ENCODE assay signal across 28 cellular contexts in the genomic region with DNA sequence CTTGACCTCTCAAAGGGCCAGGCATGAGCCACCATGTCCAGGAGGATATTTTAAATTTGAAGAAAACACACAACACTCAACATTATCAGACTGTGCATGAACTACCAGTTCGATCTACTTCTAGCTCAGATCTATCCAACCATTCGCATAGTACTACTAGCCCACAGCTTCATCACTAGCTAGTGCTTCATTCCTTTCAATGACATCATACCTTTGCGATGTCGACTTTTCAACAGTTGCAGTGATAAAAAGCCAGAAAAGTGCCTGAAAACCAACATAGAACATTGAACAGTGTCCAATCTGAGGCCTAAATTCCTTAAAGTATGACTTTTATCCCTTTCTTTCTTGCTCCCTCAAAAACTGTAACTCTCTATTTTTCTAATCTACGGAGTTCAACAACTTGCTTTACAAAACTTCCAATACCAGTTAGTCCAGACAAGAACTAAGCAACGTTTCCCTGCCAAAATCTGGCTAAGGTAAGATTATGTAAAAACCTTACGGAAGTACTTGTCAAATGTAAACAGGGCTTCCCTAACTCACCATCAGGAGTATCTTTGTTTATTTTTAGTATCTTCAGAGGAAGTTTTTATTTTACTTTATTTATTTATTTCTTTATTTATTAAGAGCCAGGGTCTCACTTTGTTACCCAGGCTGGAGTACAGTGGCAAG.
A peak's percentile ranks its signal among the peaks of the same experiment; 100 is the strongest.
DNase-seq lines count a peak whose midpoint lies in the region; TF ChIP-seq lines count a peak whose summit lies in the region.
"Had no signal": no experiment of that assay in that cellular context is flagged by ENCODE, and none has a peak within 500 bp of the region (broad histone marks: within the 10 kb centered on the region; RNA-seq: fewer than 3 reads in every experiment).

No MANE protein-coding gene starts in this region.

- POLR2A ChIA-PET in MCF 10A (lab: Yijun Ruan, JAX), result interaction anchor here (0.9 to 1.0 kb wide), 2 partner anchors 11 to 21 kb away, joined by 3 read pairs; no protein-coding TSS in a partner anchor

- TF ChIP-seq POLR2A in breast epithelium (IDR thresholded peaks at IDR 0.05), result no peak

- intact Hi-C loops in breast epithelium (cut with DNase I; ENCODE audit: low total_unique reads), result no loop called here
- intact Hi-C loops in MCF 10A (cut with micrococcal nuclease), result no loop called here

- H3K4me2 ChIP-seq in skeletal muscle satellite cell (ENCODE audit: low read length), result peak overlapping the region; percentile 9
- H3K4me2 ChIP-seq: BLaER1 treated with 17β-estradiol and CSF1 and Interleukin-3, amounts not matched to agents 10 nM and 100 nM had no signal

- H3K27me3 ChIP-seq in breast epithelium, result no peaks in the 10 kb centered on the region
- no peaks in the 10 kb centered on the region for H3K27me3 ChIP-seq in skeletal muscle satellite cell (ENCODE audit: control insufficient read depth, insufficient read depth, low read length)
- H3K27me3 ChIP-seq: BLaER1 treated with 17β-estradiol and CSF1 and Interleukin-3, amounts not matched to agents 10 nM and 100 nM; dorsolateral prefrontal cortex; gastroesophageal sphincter; transverse colon had no signal

- no peak for TF ChIP-seq CTCF in breast epithelium (IDR thresholded peaks at IDR 0.05)
- TF ChIP-seq CTCF in MCF 10A (IDR thresholded peaks at IDR 0.05; ENCODE audit: unreplicated experiment), result no peak
- TF ChIP-seq CTCF in fibroblast of pulmonary artery (IDR thresholded peaks at IDR 0.05; ENCODE audit: low read length, missing control alignments), result no peak

- H3K27ac Mint-ChIP-seq in MCF 10A (ENCODE audit: low read depth, unreplicated experiment), result no peak overlapping the region
- H3K27ac Mint-ChIP-seq: activated CD4-positive, alpha-beta T cell treated with anti-CD3 and anti-CD28 coated beads, Interleukin-2, amount 10 ng/mL, durations not matched to agents 7 days and 5 days; activated naive CD8-positive, alpha-beta T cell treated with anti-CD3 and anti-CD28 coated beads, Interleukin-2, amount 50 U/mL, for 24 hours; natural killer cell treated with Interleukin-12 subunit alpha and Interleukin-12 subunit beta and Interleukin-15 and Interleukin-18, amount 100 ng/mL, for 72 hours; T-helper 1 cell treated with Interleukin-12 subunit alpha and Interleukin-12 subunit beta and Interleukin-4 antibody, amounts not matched to agents 30 μg/mL and 1 μg/mL, for 36 hours had no signal

- no peak overlapping the region for H3K4me3 ChIP-seq in breast epithelium
- H3K4me3 ChIP-seq in fibroblast of pulmonary artery (replicated peaks; ENCODE audit: low read depth, low read length), result no peak overlapping the region
- H3K4me3 ChIP-seq in skeletal muscle satellite cell (ENCODE audit: low read length), result no peak overlapping the region
- H3K4me3 ChIP-seq: BLaER1 treated with 17β-estradiol and CSF1 and Interleukin-3, amounts not matched to agents 10 nM and 100 nM; dorsolateral prefrontal cortex; gastroesophageal sphincter; transverse colon had no signal

- BruUV-seq in MCF 10A (replicated peaks; lab: Mats Ljungman, UMichigan), result no TSS peak

- no peaks in the 10 kb centered on the region for H3K27me3 Mint-ChIP-seq in MCF 10A (ENCODE audit: insufficient read depth, unreplicated experiment)
- H3K27me3 Mint-ChIP-seq: activated CD4-positive, alpha-beta T cell treated with anti-CD3 and anti-CD28 coated beads, Interleukin-2, amount 10 ng/mL, durations not matched to agents 7 days and 5 days; activated naive CD8-positive, alpha-beta T cell treated with anti-CD3 and anti-CD28 coated beads, Interleukin-2, amount 50 U/mL, for 24 hours; natural killer cell treated with Interleukin-12 subunit alpha and Interleukin-12 subunit beta and Interleukin-15 and Interleukin-18, amount 100 ng/mL, for 72 hours had no signal

- no peaks in the 10 kb centered on the region for H3K36me3 Mint-ChIP-seq in MCF 10A (ENCODE audit: insufficient read depth, unreplicated experiment)
- H3K36me3 Mint-ChIP-seq: natural killer cell treated with Interleukin-12 subunit alpha and Interleukin-12 subunit beta and Interleukin-15 and Interleukin-18, amount 100 ng/mL, for 72 hours had no signal

- H3K27ac ChIP-seq in breast epithelium, result peak overlapping the region; percentile 3 to 22
- H3K27ac ChIP-seq: 22Rv1; BLaER1 treated with 17β-estradiol and CSF1 and Interleukin-3, amounts not matched to agents 10 nM and 100 nM; dorsolateral prefrontal cortex; epithelial cell of prostate; gastroesophageal sphincter; HL-60; transverse colon; VCaP had no signal

- no peaks in the 10 kb centered on the region for H3K4me1 ChIP-seq in breast epithelium
- peaks cover 4% of the 10 kb centered on the region for H3K4me1 ChIP-seq in skeletal muscle satellite cell (ENCODE audit: control insufficient read depth, insufficient read depth, low read length)
- H3K4me1 ChIP-seq: BLaER1 treated with 17β-estradiol and CSF1 and Interleukin-3, amounts not matched to agents 10 nM and 100 nM; gastroesophageal sphincter; transverse colon had no signal

- no peaks in the 10 kb centered on the region for H3K36me3 ChIP-seq in breast epithelium
- no peaks in the 10 kb centered on the region for H3K36me3 ChIP-seq in skeletal muscle satellite cell (ENCODE audit: insufficient read depth, low read length)
- H3K36me3 ChIP-seq: gastroesophageal sphincter, transverse colon had no signal

- H3K9ac ChIP-seq in skeletal muscle satellite cell (ENCODE audit: low read depth, low read length), result no peak overlapping the region
- H3K9ac ChIP-seq: BLaER1 treated with 17β-estradiol and CSF1 and Interleukin-3, amounts not matched to agents 10 nM and 100 nM had no signal

- no peak overlapping the region for H3K4me3 Mint-ChIP-seq in MCF 10A (ENCODE audit: unreplicated experiment)
- H3K4me3 Mint-ChIP-seq: activated CD4-positive, alpha-beta T cell treated with anti-CD3 and anti-CD28 coated beads, Interleukin-2, amount 10 ng/mL, durations not matched to agents 7 days and 5 days; activated naive CD8-positive, alpha-beta T cell treated with anti-CD3 and anti-CD28 coated beads, Interleukin-2, amount 50 U/mL, for 24 hours; natural killer cell treated with Interleukin-12 subunit alpha and Interleukin-12 subunit beta and Interleukin-15 and Interleukin-18, amount 100 ng/mL, for 72 hours; T-helper 1 cell treated with Interleukin-12 subunit alpha and Interleukin-12 subunit beta and Interleukin-4 antibody, amounts not matched to agents 30 μg/mL and 1 μg/mL, for 36 hours had no signal

- H3K9me3 Mint-ChIP-seq in MCF 10A (ENCODE audit: unreplicated experiment), result peaks cover 10% of the 10 kb centered on the region
- H3K9me3 Mint-ChIP-seq: natural killer cell treated with Interleukin-12 subunit alpha and Interleukin-12 subunit beta and Interleukin-15 and Interleukin-18, amount 100 ng/mL, for 72 hours had no signal

- H3K9me3 ChIP-seq in breast epithelium (no peaks in the 10 kb centered on the region), skeletal muscle satellite cell (replicated peaks; ENCODE audit: low read length) (no peaks in the 10 kb centered on the region)
- H3K9me3 ChIP-seq: gastroesophageal sphincter, transverse colon had no signal

- CTCF ChIA-PET in MCF 10A (lab: Yijun Ruan, JAX), result no interaction called here

- no peaks in the 10 kb centered on the region for H3K4me1 Mint-ChIP-seq in MCF 10A (ENCODE audit: insufficient read depth, unreplicated experiment)
- H3K4me1 Mint-ChIP-seq: activated CD4-positive, alpha-beta T cell treated with anti-CD3 and anti-CD28 coated beads, Interleukin-2, amount 10 ng/mL, durations not matched to agents 7 days and 5 days; activated naive CD8-positive, alpha-beta T cell treated with anti-CD3 and anti-CD28 coated beads, Interleukin-2, amount 50 U/mL, for 24 hours had no signal

- DNase-seq in breast epithelium (ENCODE audit: low spot score in 2 of 2) (no peak), MCF 10A (ENCODE audit: unreplicated experiment) (no peak), M059J (ENCODE audit: low read depth) (peak; percentile 66), fibroblast of pulmonary artery (ENCODE audit: low read depth) (peak; percentile 82), NCI-H446 treated with DMSO at 0.1 percent for 48 hours (lab: John Stamatoyannopoulos, UW) (no peak)
- no peak for DNase-seq in activated T-cell treated with anti-CD3 and anti-CD28 coated beads, Interleukin-2, amount 50 U/mL, for 1 hour
- no peak for DNase-seq in stimulated activated CD4-positive, alpha-beta T cell treated with anti-CD3 and anti-CD28 coated beads, Interleukin-12 subunit alpha, Interleukin-12 subunit beta, amount 100 ng/mL, for 4 hours
- DNase-seq: activated CD4-positive, alpha-beta T cell treated with anti-CD3 and anti-CD28 coated beads, Interleukin-2, amount 10 ng/mL, durations not matched to agents 7 days and 5 days; activated naive CD8-positive, alpha-beta T cell treated with anti-CD3 and anti-CD28 coated beads, Interleukin-2, amount 50 U/mL, for 24 hours; Calu3; caudate nucleus; dorsolateral prefrontal cortex; NCI-H187 treated with DMSO at 0.1 percent for 48 hours; NCI-H226; posterior cingulate gyrus; small intestine; stimulated activated CD4-positive, alpha-beta T cell treated with anti-CD3 and anti-CD28 coated beads, Interleukin-4, amount 100 ng/mL, for 1 hour; stimulated activated naive CD8-positive, alpha-beta T cell treated with anti-CD3 and anti-CD28 coated beads, Interleukin-15, Interleukin-2, amounts not matched to agents 100 U/mL and 50 U/mL, for 24 hours; transverse colon had no signal

Comparison
In these comparisons a context has a peak if more than half of its experiments do, and no peak if none do; other contexts are left out.
1. DNase-seq: peak in M059J (single experiment) and fibroblast of pulmonary artery (single experiment); none in breast epithelium (0 of 2), MCF 10A (single experiment), activated T-cell treated with anti-CD3 and anti-CD28 coated beads, Interleukin-2, amount 50 U/mL, for 1 hour (single experiment), NCI-H446 treated with DMSO at 0.1 percent for 48 hours (single experiment) and stimulated activated CD4-positive, alpha-beta T cell treated with anti-CD3 and anti-CD28 coated beads, Interleukin-12 subunit alpha, Interleukin-12 subunit beta, amount 100 ng/mL, for 4 hours (single experiment).